16 cellular contexts compared by ENCODE assay signal in the genomic region with DNA sequence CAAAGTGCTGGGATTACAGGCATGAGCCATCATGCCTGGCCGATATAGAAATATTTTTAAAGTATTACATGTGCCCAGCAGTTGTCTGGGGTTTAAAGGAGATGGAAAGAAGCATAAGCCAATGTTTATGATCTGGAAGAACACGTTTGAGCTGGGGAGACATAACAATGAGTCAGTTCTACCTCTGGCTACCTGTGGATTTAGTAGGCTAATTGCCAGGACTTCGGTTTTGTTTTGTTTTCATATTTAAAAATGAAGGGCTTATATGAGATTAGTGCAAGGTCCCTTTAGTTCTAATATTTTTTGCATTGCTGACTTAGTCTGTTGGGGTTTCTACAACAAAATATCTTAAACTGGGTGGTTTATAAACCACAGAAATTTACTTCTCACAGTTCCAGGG. TPM values are rescaled to one million over a fixed set of nuclear protein-coding genes. Genes with fewer than 3 reads are reported as not detected.
DNase-seq lines count a peak whose midpoint lies in the region; ATAC-seq, FAIRE-seq and TF ChIP-seq lines count a peak whose summit lies in the region.
"Had no signal": no experiment of that assay in that cellular context is flagged by ENCODE, and none has a peak within 500 bp of the region (broad histone marks: within the 10 kb centered on the region; RNA-seq: fewer than 3 reads in every experiment).

No MANE protein-coding gene starts in this region.

- H2AFZ ChIP-seq in HepG2 (ENCODE audit: low read length), result no peak overlapping the region

- in situ Hi-C loops in HepG2 (cut with HindIII; ENCODE audit: extremely low pct_ligation_motif_present, low pct_unique_long_range_greater_than_20kb), result no loop called here
- in situ Hi-C loops in astrocyte of the spinal cord (cut with HindIII; ENCODE audit: low sequenced_read_pairs), result no loop called here

- H3K9me3 ChIP-seq in liver (ENCODE audit: control insufficient read depth in 4 of 4, low read length in 3 of 4), result no peaks in the 10 kb centered on the region
- H3K9me3 ChIP-seq in HepG2 (ENCODE audit: low read length), result no peaks in the 10 kb centered on the region
- H3K9me3 ChIP-seq in mucosa of descending colon, result no peaks in the 10 kb centered on the region
- H3K9me3 ChIP-seq: transverse colon had no signal

- ATAC-seq in HepG2 (no peak), mucosa of descending colon (peak; percentile 70), GM19455 (IDR thresholded peaks at IDR 0.05; ENCODE audit: unreplicated experiment) (no peak)
- ATAC-seq: activated CD4-positive, alpha-beta T cell treated with anti-CD3 and anti-CD28 coated beads for 36 hours; T-cell had no signal

- peak overlapping the region; percentile 13 to 69 for H3K27ac ChIP-seq in liver (ENCODE audit: low read depth in 1 of 2, low read length in 2 of 2)
- H3K27ac ChIP-seq in HepG2 (ENCODE audit: extremely low read length, insufficient read depth, low read length), result no peak overlapping the region

- BruUV-seq in HepG2 (replicated peaks; lab: Mats Ljungman, UMichigan), result no TSS peak

- intact Hi-C loops in HepG2 (cut with micrococcal nuclease; ENCODE audit: unreplicated experiment), result no loop called here
- intact Hi-C loops in mucosa of descending colon (cut with DNase I, micrococcal nuclease), result no loop called here

- no peaks in the 10 kb centered on the region for H3K36me3 ChIP-seq in liver (ENCODE audit: control insufficient read depth in 4 of 4, insufficient read depth in 3 of 4, low read depth in 1 of 4, low read length in 3 of 4)
- H3K36me3 ChIP-seq in HepG2 (replicated peaks in 1 of 2; ENCODE audit: control insufficient read depth in 1 of 2, insufficient read depth in 2 of 2, low read length in 2 of 2), result no peaks in the 10 kb centered on the region
- H3K36me3 ChIP-seq in mucosa of descending colon (ENCODE audit: low read depth), result no peaks in the 10 kb centered on the region
- H3K36me3 ChIP-seq: transverse colon had no signal

- H3K27me3 ChIP-seq in liver (ENCODE audit: control insufficient read depth in 4 of 4, insufficient read depth in 4 of 4, low read length in 3 of 4), result no peaks in the 10 kb centered on the region
- no peaks in the 10 kb centered on the region for H3K27me3 ChIP-seq in HepG2 (ENCODE audit: control insufficient read depth in 1 of 2, insufficient read depth in 2 of 2, low read length in 2 of 2)
- H3K27me3 ChIP-seq: transverse colon had no signal

- H3K9ac ChIP-seq in liver (ENCODE audit: low read depth in 1 of 2, low read length in 2 of 2), result no peak overlapping the region
- no peak overlapping the region for H3K9ac ChIP-seq in HepG2 (ENCODE audit: insufficient read depth, low read depth, low read length)

- TF ChIP-seq CTCF in liver (IDR thresholded peaks at IDR 0.05; ENCODE audit: low read depth, low read length, missing input control) (no peak), HepG2 (CRISPR knock-in tag; IDR thresholded peaks at IDR 0.05) (no peak), astrocyte of the spinal cord (IDR thresholded peaks at IDR 0.05; ENCODE audit: low read depth, low read length) (no peak), mucosa of descending colon (IDR thresholded peaks at IDR 0.05) (no peak), GM20000 (IDR thresholded peaks at IDR 0.05; ENCODE audit: extremely low read depth, missing control alignments) (no peak)

- POLR2A ChIA-PET in HepG2 (lab: Yijun Ruan, JAX), result interaction anchor here (0.6 kb wide), 1 partner anchor 23 kb away, joined by 5 read pairs; a partner anchor contains a TSS

- no peak overlapping the region for H3K4me2 ChIP-seq in HepG2 (ENCODE audit: low read depth, low read length)

- no peaks in the 10 kb centered on the region for H3K79me2 ChIP-seq in HepG2 (ENCODE audit: insufficient read depth, low read length)

- CTCF ChIA-PET in HepG2 (lab: Yijun Ruan, JAX; ENCODE audit: low intra/inter-chr PET ratio, low total read pairs), result no interaction called here

- DNase-seq in HepG2 (ENCODE audit: low spot score) (no peak), astrocyte of the spinal cord (ENCODE audit: low read depth, low spot score) (peak; percentile 43), mucosa of descending colon (no peak), GM20000 (ENCODE audit: low spot score) (no peak), NK-92 (lab: John Stamatoyannopoulos, UW; ENCODE audit: unreplicated experiment) (no peak), 8988T (no peak)
- DNase-seq: activated CD4-positive, alpha-beta T cell treated with anti-CD3 and anti-CD28 coated beads for 36 hours; caudate nucleus; NCI-H1417; NCI-H446; T-cell; transverse colon had no signal

- TF ChIP-seq EP300 in HepG2 (IDR thresholded peaks at IDR 0.05; ENCODE audit: low read depth in 2 of 2, low read length in 2 of 2), result no peak
- TF ChIP-seq EP300 in HepG2 (CRISPR knock-in tag; IDR thresholded peaks at IDR 0.05; ENCODE audit: borderline replicate concordance), result no peak

- H4K20me1 ChIP-seq in HepG2 (ENCODE audit: insufficient read depth, low read length), result no peaks in the 10 kb centered on the region

- TF ChIP-seq RAD21 in liver (IDR thresholded peaks at IDR 0.05), result no peak
- TF ChIP-seq RAD21 in HepG2 (CRISPR knock-in tag; IDR thresholded peaks at IDR 0.05), result no peak

- H3K4me1 ChIP-seq in liver (ENCODE audit: control insufficient read depth in 4 of 4, insufficient read depth in 4 of 4, low read length in 3 of 4), result peaks cover 4 to 30% (median 20%) of the 10 kb centered on the region in 4 donors
- peaks cover 30% of the 10 kb centered on the region for H3K4me1 ChIP-seq in HepG2 (ENCODE audit: insufficient read depth, low read length)
- H3K4me1 ChIP-seq in mucosa of descending colon (ENCODE audit: low read depth), result peaks cover 3% of the 10 kb centered on the region

- 85% methylated on average over 3 of the region's 3 CpGs for WGBS in liver
- WGBS in HepG2 (ENCODE audit: low lambda C conversion rate), result 83% methylated on average over 3 of the region's 3 CpGs

- no peak for TF ChIP-seq POLR2A in HepG2 (IDR thresholded peaks at IDR 0.05; ENCODE audit: insufficient read depth in 1 of 2, low read depth in 2 of 2, low read length in 2 of 2)

- FAIRE-seq in HepG2 (lab: Jason Lieb, UNC), result no peak
- FAIRE-seq: endothelial cell of umbilical vein had no signal

- H3K4me3 ChIP-seq in liver (ENCODE audit: low read depth in 1 of 3, low read length in 3 of 3), result no peak overlapping the region
- no peak overlapping the region for H3K4me3 ChIP-seq in HepG2 (replicated peaks in 1 of 3; ENCODE audit: insufficient read depth in 1 of 3, low read depth in 2 of 3, low read length in 3 of 3)
- H3K4me3 ChIP-seq in astrocyte of the spinal cord (ENCODE audit: low read depth, low read length), result no peak overlapping the region
- H3K4me3 ChIP-seq in mucosa of descending colon, result no peak overlapping the region
- H3K4me3 ChIP-seq: lung, transverse colon had no signal

TF ChIP-seq in liver, 16 proteins besides CTCF, POLR2A, EP300 and RAD21 (continues in another document):
- no peak for TF ChIP-seq FOXA1 (IDR thresholded peaks at IDR 0.05)
- no peak for TF ChIP-seq RXRA (IDR thresholded peaks at IDR 0.05)
- no peak for TF ChIP-seq JUND (IDR thresholded peaks at IDR 0.05)

TF ChIP-seq in HepG2, 621 proteins besides CTCF, POLR2A, EP300 and RAD21 (continues in another document):
- TF ChIP-seq MYC (CRISPR knock-in tag; IDR thresholded peaks at IDR 0.05; ENCODE audit: borderline replicate concordance) (no peak), TBX3 (IDR thresholded peaks at IDR 0.05; ENCODE audit: borderline replicate concordance) (no peak), ZNF891 (CRISPR knock-in tag; IDR thresholded peaks at IDR 0.05) (no peak), STAT5B (CRISPR knock-in tag; IDR thresholded peaks at IDR 0.05) (no peak), NFKBIZ (CRISPR knock-in tag; IDR thresholded peaks at IDR 0.05) (no peak), ZNF567 (CRISPR knock-in tag; IDR thresholded peaks at IDR 0.05; ENCODE audit: borderline replicate concordance) (no peak), ZNF343 (CRISPR knock-in tag; IDR thresholded peaks at IDR 0.05) (no peak), SALL2 (CRISPR knock-in tag; IDR thresholded peaks at IDR 0.05) (no peak), NFIB (CRISPR knock-in tag; IDR thresholded peaks at IDR 0.05; ENCODE audit: borderline replicate concordance) (no peak)
- TF ChIP-seq, protein P1, sequence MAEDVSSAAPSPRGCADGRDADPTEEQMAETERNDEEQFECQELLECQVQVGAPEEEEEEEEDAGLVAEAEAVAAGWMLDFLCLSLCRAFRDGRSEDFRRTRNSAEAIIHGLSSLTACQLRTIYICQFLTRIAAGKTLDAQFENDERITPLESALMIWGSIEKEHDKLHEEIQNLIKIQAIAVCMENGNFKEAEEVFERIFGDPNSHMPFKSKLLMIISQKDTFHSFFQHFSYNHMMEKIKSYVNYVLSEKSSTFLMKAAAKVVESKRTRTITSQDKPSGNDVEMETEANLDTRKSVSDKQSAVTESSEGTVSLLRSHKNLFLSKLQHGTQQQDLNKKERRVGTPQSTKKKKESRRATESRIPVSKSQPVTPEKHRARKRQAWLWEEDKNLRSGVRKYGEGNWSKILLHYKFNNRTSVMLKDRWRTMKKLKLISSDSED (CRISPR knock-in tag; IDR thresholded peaks at IDR 0.05), result no peak

RNA-seq across cellular contexts. Expression of a gene that starts 22.9 kb away (rescaled TPM):
- 10 to 100 TPM; 55.4 to 67.1 TPM for total RNA-seq in liver
- polyA plus RNA-seq in liver, result 10 to 100 TPM; 16.2 to 19.5 TPM
- 5.3 and 8.4 TPM in 2 replicates for total RNA-seq in HepG2 (2016; rRNA removed; fragmentation: Illumina TruSeq; extraction: Trizol)
- total RNA-seq in HepG2 (2016; cell fraction: cytosol; rRNA removed; fragmentation: Illumina TruSeq; extraction: Trizol; ENCODE audit: low read depth), result 1.4 and 1.9 TPM in 2 replicates
- total RNA-seq in HepG2 (2016; cell fraction: insoluble cytoplasmic fraction; rRNA removed; fragmentation: Illumina TruSeq; extraction: Trizol), result 6.3 and 9.1 TPM in 2 replicates
- 2.8 and 4.1 TPM in 2 replicates for total RNA-seq in HepG2 (2016; cell fraction: membrane; rRNA removed; fragmentation: Illumina TruSeq; extraction: Trizol)
- total RNA-seq in HepG2 (2016; cell fraction: nucleus; rRNA removed; fragmentation: Illumina TruSeq; extraction: Trizol), result 6.0 and 7.6 TPM in 2 replicates
- polyA plus RNA-seq in HepG2 (2011; rRNA removed), result 9.9 and 20.3 TPM in 2 replicates
- polyA plus RNA-seq in HepG2 (2011; cell fraction: cytosol; rRNA removed), result 7.7 and 20.5 TPM in 2 replicates
- polyA plus RNA-seq in HepG2 (2011; cell fraction: nucleus; rRNA removed), result 1.8 and 3.8 TPM in 2 replicates
- polyA plus RNA-seq in HepG2 (2012), result 30.8 and 49.4 TPM in 2 replicates
- polyA plus RNA-seq in HepG2 (2016; cell fraction: cytosol; fragmentation: Illumina TruSeq; extraction: Trizol; ENCODE audit: low read depth), result 1.2 and 1.3 TPM in 2 replicates
- polyA plus RNA-seq in HepG2 (2016; cell fraction: insoluble cytoplasmic fraction; fragmentation: Illumina TruSeq; extraction: Trizol; ENCODE audit: low read depth), result 5.5 and 5.7 TPM in 2 replicates
- polyA plus RNA-seq in HepG2 (2016; cell fraction: membrane; fragmentation: Illumina TruSeq; extraction: Trizol; ENCODE audit: low read depth), result 1.5 and 2.5 TPM in 2 replicates
- polyA plus RNA-seq in HepG2 (2016; cell fraction: nucleus; fragmentation: Illumina TruSeq; extraction: Trizol; ENCODE audit: insufficient read depth, low read depth), result 9.4 and 10.5 TPM in 2 replicates
- 1.5 and 11.8 TPM in 2 replicates for polyA minus RNA-seq in HepG2 (2011; rRNA and poly(A)+ RNA removed; ENCODE audit: low replicate concordance)
- 2.1 and 6.0 TPM in 2 replicates for polyA minus RNA-seq in HepG2 (2011; cell fraction: cytosol; rRNA and poly(A)+ RNA removed)
- 5.4 and 9.8 TPM in 2 replicates for polyA minus RNA-seq in HepG2 (2011; cell fraction: nucleus; rRNA and poly(A)+ RNA removed)
- 100 to 1,000 TPM in 2 of 3 donors, 10 to 100 TPM in 1; 70.6 to 220 (median 129) TPM for total RNA-seq in mucosa of descending colon
